ENCODE assay signal across 28 cellular contexts in the genomic region with DNA sequence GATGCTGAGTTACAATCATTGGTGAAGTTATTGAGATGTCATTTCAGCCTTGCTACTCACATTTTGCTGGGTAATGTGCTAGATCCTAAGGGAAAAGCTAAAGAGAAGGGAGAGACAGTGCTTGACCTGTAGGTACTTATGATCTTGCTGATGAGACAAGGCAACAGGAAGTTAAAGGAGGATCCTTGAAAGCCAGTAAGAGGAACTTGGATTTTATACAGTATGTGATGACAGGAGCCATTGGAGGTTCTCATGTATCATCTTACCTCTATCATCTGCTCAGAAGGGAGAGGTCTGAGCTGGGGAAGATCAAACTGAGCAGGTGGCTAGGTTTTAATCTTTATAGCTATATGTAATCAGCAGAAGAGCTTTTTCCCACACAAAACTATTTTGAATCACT.
A peak's percentile ranks its signal among the peaks of the same experiment; 100 is the strongest.
DNase-seq lines count a peak whose midpoint lies in the region; TF ChIP-seq lines count a peak whose summit lies in the region.
"Had no signal": no experiment of that assay in that cellular context is flagged by ENCODE, and none has a peak within 500 bp of the region (broad histone marks: within the 10 kb centered on the region; RNA-seq: fewer than 3 reads in every experiment).

No MANE protein-coding gene starts in this region.

- peak overlapping the region; percentile 91 for H3K27ac ChIP-seq in SK-N-MC
- peak overlapping the region; percentile 73 for H3K27ac ChIP-seq in neutrophil
- H3K27ac ChIP-seq: pancreas, skin epidermis had no signal

- H3K4me1 ChIP-seq in neutrophil (ENCODE audit: control insufficient read depth in 1 of 2, insufficient read depth in 1 of 2, low read depth in 1 of 2, low read length in 1 of 2) = peaks cover 20 to 23% of the 10 kb centered on the region in 2 experiments
- H3K4me1 ChIP-seq: pancreas had no signal

- H3K4me3 ChIP-seq in SK-N-MC (no peak overlapping the region), neutrophil (ENCODE audit: low read depth in 1 of 2, low read length in 1 of 2) (no peak overlapping the region)
- H3K4me3 ChIP-seq: pancreas, skin epidermis had no signal

- H3K36me3 ChIP-seq in SK-N-MC (ENCODE audit: insufficient read depth, low read length) (no peaks in the 10 kb centered on the region), neutrophil (no peaks in the 10 kb centered on the region)
- H3K36me3 ChIP-seq: pancreas had no signal

- H3K9me3 ChIP-seq in SK-N-MC (ENCODE audit: low read depth, low read length) (no peaks in the 10 kb centered on the region), neutrophil (no peaks in the 10 kb centered on the region)
- H3K9me3 ChIP-seq: pancreas had no signal

- no peak for TF ChIP-seq CTCF in neutrophil (IDR thresholded peaks at IDR 0.05)

- no peak overlapping the region for H3K9ac ChIP-seq in SK-N-MC (ENCODE audit: insufficient read length)

- H3K27me3 ChIP-seq in neutrophil = no peaks in the 10 kb centered on the region

- DNase-seq in NOMO-1 treated with DMSO at 0.1 percent for 48 hours (lab: John Stamatoyannopoulos, UW; ENCODE audit: unreplicated experiment) (peak; percentile 49), NOMO-1 treated with dmso at 0.1 percent for 144 hours (lab: John Stamatoyannopoulos, UW; ENCODE audit: unreplicated experiment) (no peak), NCI-H2171 (lab: John Stamatoyannopoulos, UW) (peak; percentile 19), SK-N-MC (ENCODE audit: low read depth, low spot score) (no peak), SHP77 (lab: John Stamatoyannopoulos, UW) (no peak), kidney tubule cell (ENCODE audit: low spot score) (no peak)
- DNase-seq in activated CD4-positive, alpha-beta T cell treated with anti-CD3 and anti-CD28 coated beads for 4 hours = no peak
- DNase-seq: activated CD4-positive, alpha-beta memory T cell treated with anti-CD3 and anti-CD28 coated beads, Interleukin-2, amount 10 ng/mL, durations not matched to agents 7 days and 5 days; activated CD4-positive, CD25-positive, alpha-beta regulatory T cell treated with anti-CD3 and anti-CD28 coated beads, Interleukin-2, amount 50 U/mL, for 72 hours; activated CD8-positive, alpha-beta memory T cell treated with anti-CD3 and anti-CD28 coated beads, Interleukin-2, amount 50 U/mL, for 48 hours; activated naive CD4-positive, alpha-beta T cell treated with anti-CD3 and anti-CD28 coated beads for 36 hours; caudate nucleus; CD8-positive, alpha-beta memory T cell; cortex of kidney; DMS153; effector memory CD8-positive, alpha-beta T cell; erythroblast; hypothalamus; left colon; NCI-H1048; NCI-H2107; NCI-H510A; NK-92 treated with Interleukin-12 subunit alpha and Interleukin-12 subunit beta, amount 100 ng/mL, for 24 hours; pancreas; retina; stimulated activated naive B cell treated with anti-CD40 and anti-IgM and Interleukin-4, amounts not matched to agents 10 μg/mL and 1 μg/mL and 100 μg/mL, for 72 hours had no signal

Comparison
In these comparisons a context has a peak if more than half of its experiments do, and no peak if none do; other contexts are left out.
1. DNase-seq: peak in NOMO-1 treated with DMSO at 0.1 percent for 48 hours (single experiment) and NCI-H2171 (single experiment); none in NOMO-1 treated with dmso at 0.1 percent for 144 hours (single experiment), SK-N-MC (single experiment), SHP77 (0 of 2), kidney tubule cell (single experiment) and activated CD4-positive, alpha-beta T cell treated with anti-CD3 and anti-CD28 coated beads for 4 hours (0 of 2).